Comparison of ENCODE assay signal across 17 cellular contexts in the genomic region with DNA sequence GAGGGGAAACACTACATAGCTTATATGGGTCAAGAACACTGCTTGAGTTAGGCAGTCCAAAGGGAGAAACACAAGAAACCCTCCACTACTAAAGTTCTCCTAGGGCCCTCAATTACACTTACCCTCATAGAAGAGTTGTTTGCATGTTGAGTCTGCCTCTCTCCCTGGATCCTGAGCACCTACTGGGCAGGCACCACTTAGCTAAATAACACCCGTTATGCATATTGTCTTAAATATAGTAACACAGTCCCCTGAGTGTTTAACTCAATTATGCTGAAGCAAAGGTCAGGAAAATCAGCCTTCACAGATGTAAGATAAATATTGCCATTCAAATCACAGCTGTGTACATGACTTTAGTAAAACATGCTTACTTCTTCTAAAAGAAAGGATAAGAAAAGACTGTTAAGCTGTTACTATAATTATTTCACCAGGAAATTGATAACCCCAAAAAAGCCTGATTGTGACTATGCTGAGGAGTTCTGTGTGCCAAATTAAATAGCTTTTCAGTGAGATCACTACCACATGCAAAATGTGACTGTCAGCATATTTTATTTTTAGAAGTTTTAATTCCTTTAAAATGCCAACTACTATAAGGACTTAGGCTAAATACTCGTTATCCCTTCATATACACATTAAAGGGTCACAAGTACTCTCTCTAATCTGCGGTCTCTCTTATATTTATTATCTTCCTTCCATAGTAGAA.
DNase-seq lines count a peak whose midpoint lies in the region; ATAC-seq and TF ChIP-seq lines count a peak whose summit lies in the region.
"Had no signal": no experiment of that assay in that cellular context is flagged by ENCODE, and none has a peak within 500 bp of the region (broad histone marks: within the 10 kb centered on the region; RNA-seq: fewer than 3 reads in every experiment).

No MANE protein-coding gene starts in this region.

- H3K36me3 Mint-ChIP-seq in neural progenitor cell = no peaks in the 10 kb centered on the region
- H3K36me3 Mint-ChIP-seq in activated naive CD4-positive, alpha-beta T cell treated with anti-CD3 and anti-CD28 coated beads, Interleukin-2, amount 50 U/mL, for 72 hours = no peaks in the 10 kb centered on the region
- H3K36me3 Mint-ChIP-seq: activated naive CD4-positive, alpha-beta T cell treated with anti-CD3 and anti-CD28 coated beads, Interleukin-2, amount 10 ng/mL, durations not matched to agents 7 days and 5 days had no signal

- H3K27me3 ChIP-seq in fibroblast of lung (ENCODE audit: control insufficient read depth, insufficient read depth, low read length) (no peaks in the 10 kb centered on the region), neural progenitor cell (no peaks in the 10 kb centered on the region)

- H3K9ac ChIP-seq in fibroblast of lung (ENCODE audit: insufficient read depth, low read length) (no peak overlapping the region), neural progenitor cell (no peak overlapping the region)

- no peak overlapping the region for H3K4me3 ChIP-seq in fibroblast of lung (replicated peaks in 1 of 4; ENCODE audit: control extremely low read depth in 1 of 4, insufficient read depth in 1 of 4, low read depth in 3 of 4, low read length in 4 of 4)
- no peak overlapping the region for H3K4me3 ChIP-seq in neural progenitor cell
- H3K4me3 ChIP-seq: HAP-1, prostate gland had no signal

- TF ChIP-seq CTCF in fibroblast of lung (conservative IDR thresholded peaks at IDR 0.05 in 1 of 2, IDR thresholded peaks at IDR 0.05 in 1 of 2; ENCODE audit: low read depth in 1 of 2, low read length in 2 of 2) = no peak
- no peak for TF ChIP-seq CTCF in neural progenitor cell (IDR thresholded peaks at IDR 0.05)

- H3K9me3 ChIP-seq in fibroblast of lung (ENCODE audit: control insufficient read depth, insufficient read depth, low read depth, low read length) = no peaks in the 10 kb centered on the region
- no peaks in the 10 kb centered on the region for H3K9me3 ChIP-seq in neural progenitor cell (ENCODE audit: low read depth)
- H3K9me3 ChIP-seq: HAP-1, prostate gland had no signal

- H3K27ac Mint-ChIP-seq in neural progenitor cell = no peak overlapping the region
- no peak overlapping the region for H3K27ac Mint-ChIP-seq in activated naive CD4-positive, alpha-beta T cell treated with anti-CD3 and anti-CD28 coated beads, Interleukin-2, amount 50 U/mL, for 72 hours
- H3K27ac Mint-ChIP-seq: activated naive CD4-positive, alpha-beta T cell treated with anti-CD3 and anti-CD28 coated beads, Interleukin-2, amount 10 ng/mL, durations not matched to agents 7 days and 5 days; B cell had no signal

- H3K79me2 ChIP-seq in fibroblast of lung (ENCODE audit: control insufficient read depth, insufficient read depth, low read length) (no peaks in the 10 kb centered on the region), neural progenitor cell (ENCODE audit: low read depth) (no peaks in the 10 kb centered on the region)

- H3K4me2 ChIP-seq in fibroblast of lung (ENCODE audit: extremely low read depth, insufficient read depth, low read length) = no peak overlapping the region
- no peak overlapping the region for H3K4me2 ChIP-seq in neural progenitor cell

- H3K4me3 Mint-ChIP-seq in neural progenitor cell = no peak overlapping the region
- H3K4me3 Mint-ChIP-seq: activated naive CD4-positive, alpha-beta T cell treated with anti-CD3 and anti-CD28 coated beads, Interleukin-2, amount 10 ng/mL, durations not matched to agents 7 days and 5 days; B cell had no signal

- no peak overlapping the region for H3K27ac ChIP-seq in fibroblast of lung (ENCODE audit: insufficient read depth, low read length)
- H3K27ac ChIP-seq in neural progenitor cell = no peak overlapping the region
- H3K27ac ChIP-seq: prostate gland had no signal

- no peaks in the 10 kb centered on the region for H3K9me3 Mint-ChIP-seq in neural progenitor cell
- H3K9me3 Mint-ChIP-seq in activated naive CD4-positive, alpha-beta T cell treated with anti-CD3 and anti-CD28 coated beads, Interleukin-2, amount 50 U/mL, for 72 hours = peaks cover 5 to 8% of the 10 kb centered on the region in 2 donors

- no peak overlapping the region for H2AFZ ChIP-seq in fibroblast of lung (ENCODE audit: low read length)
- peak overlapping the region; percentile 42 for H2AFZ ChIP-seq in neural progenitor cell (replicated peaks)

- H3K4me1 ChIP-seq in fibroblast of lung (ENCODE audit: control insufficient read depth, extremely low read depth, insufficient read depth, low read length) (no peaks in the 10 kb centered on the region), neural progenitor cell (no peaks in the 10 kb centered on the region)
- H3K4me1 ChIP-seq: prostate gland had no signal

- peaks cover 2% of the 10 kb centered on the region for H3K27me3 Mint-ChIP-seq in neural progenitor cell (ENCODE audit: insufficient read depth, low read depth)
- H3K27me3 Mint-ChIP-seq: activated naive CD4-positive, alpha-beta T cell treated with anti-CD3 and anti-CD28 coated beads, Interleukin-2, amount 10 ng/mL, durations not matched to agents 7 days and 5 days; B cell had no signal

- no peaks in the 10 kb centered on the region for H3F3A ChIP-seq in neural progenitor cell (ENCODE audit: low read depth)

- H4K20me1 ChIP-seq in fibroblast of lung (ENCODE audit: control insufficient read depth, extremely low read depth, insufficient read depth, low read length) (no peaks in the 10 kb centered on the region), neural progenitor cell (ENCODE audit: low read depth) (no peaks in the 10 kb centered on the region)

- H3K4me1 Mint-ChIP-seq in neural progenitor cell = peaks cover 2% of the 10 kb centered on the region
- H3K4me1 Mint-ChIP-seq: activated naive CD4-positive, alpha-beta T cell treated with anti-CD3 and anti-CD28 coated beads, Interleukin-2, amount 10 ng/mL, durations not matched to agents 7 days and 5 days; B cell had no signal

- H3K36me3 ChIP-seq in fibroblast of lung (ENCODE audit: control insufficient read depth, insufficient read depth, low read length) (no peaks in the 10 kb centered on the region), neural progenitor cell (no peaks in the 10 kb centered on the region)
- H3K36me3 ChIP-seq: HAP-1, prostate gland had no signal

- DNase-seq in NCI-H1417 (lab: John Stamatoyannopoulos, UW) = peak in 2 of 3 experiments; percentile 62 to 91
- peak; percentile 92 for DNase-seq in NCI-H748 (lab: John Stamatoyannopoulos, UW; ENCODE audit: unreplicated experiment)
- peak; percentile 20 to 30 for DNase-seq in fibroblast of lung (ENCODE audit: low read depth in 2 of 2)
- DNase-seq in neural progenitor cell (ENCODE audit: low spot score) = no peak
- no peak for DNase-seq in activated naive CD4-positive, alpha-beta T cell treated with anti-CD3 and anti-CD28 coated beads, Interleukin-2, amount 50 U/mL, for 72 hours (ENCODE audit: low spot score in 2 of 2)
- no peak for DNase-seq in T-helper 9 cell
- no peak for DNase-seq in NCI-H128 (lab: John Stamatoyannopoulos, UW; ENCODE audit: unreplicated experiment)
- DNase-seq: activated CD4-positive, CD25-positive, alpha-beta regulatory T cell; activated CD8-positive, alpha-beta memory T cell treated with anti-CD3 and anti-CD28 coated beads, Interleukin-2, amount 50 U/mL, for 48 hours; activated naive CD4-positive, alpha-beta T cell treated with anti-CD3 and anti-CD28 coated beads, Interleukin-2, amount 10 ng/mL, durations not matched to agents 7 days and 5 days; caudate nucleus; DMS79 treated with DMSO at 0.1 percent for 48 hours; NCI-H1694 had no signal

- ATAC-seq in activated naive CD4-positive, alpha-beta T cell treated with anti-CD3 and anti-CD28 coated beads, Interleukin-2, amount 50 U/mL, for 72 hours = no peak
- ATAC-seq in HG02588 (IDR thresholded peaks at IDR 0.05; ENCODE audit: unreplicated experiment) = no peak

Comparison
In these comparisons a context has a peak if more than half of its experiments do, and no peak if none do; other contexts are left out.
1. DNase-seq: peak in NCI-H1417 (2 of 3), NCI-H748 (single experiment) and fibroblast of lung (2 of 2); none in neural progenitor cell (single experiment), activated naive CD4-positive, alpha-beta T cell treated with anti-CD3 and anti-CD28 coated beads, Interleukin-2, amount 50 U/mL, for 72 hours (0 of 2), T-helper 9 cell (single experiment) and NCI-H128 (single experiment).